In the genomic region with DNA sequence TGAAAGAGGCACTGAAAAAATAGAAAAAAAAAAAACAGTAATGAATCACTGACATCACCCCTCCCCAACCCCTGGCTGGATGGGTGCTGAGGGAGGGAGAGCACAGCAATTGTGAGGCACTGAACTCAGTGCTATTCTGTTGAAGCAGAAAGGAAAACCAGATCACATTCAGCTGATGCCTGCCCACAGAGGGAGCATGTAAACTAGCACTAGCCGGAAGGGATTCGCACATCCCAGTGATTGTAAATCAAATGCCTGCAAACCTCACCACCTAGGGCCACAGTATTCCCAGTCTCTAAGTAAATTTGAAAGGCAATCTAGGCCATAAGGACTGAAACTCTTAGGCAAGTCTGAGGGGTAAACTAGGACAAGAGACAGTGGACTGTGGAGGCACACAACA, we compare ENCODE assay signal across 1 cellular context.
TF ChIP-seq lines count a peak whose summit lies in the region.

No MANE protein-coding gene starts in this region.

TF ChIP-seq in GM23338, 12 proteins besides CTCF, POLR2A, EP300 and RAD21 (continued from another document):
- no peak for TF ChIP-seq STAT1 (IDR thresholded peaks at IDR 0.05; ENCODE audit: unreplicated experiment)
- no peak for TF ChIP-seq ETS1 (IDR thresholded peaks at IDR 0.05)
- no peak for TF ChIP-seq ZNF462 (CRISPR knock-in tag; IDR thresholded peaks at IDR 0.05)
- TF ChIP-seq POLR2AphosphoS5 (IDR thresholded peaks at IDR 0.05; ENCODE audit: low read depth), result no peak
- no peak for TF ChIP-seq EZH2 (IDR thresholded peaks at IDR 0.05; ENCODE audit: low read depth, unreplicated experiment)
- TF ChIP-seq ZNF114 (CRISPR knock-in tag; IDR thresholded peaks at IDR 0.05), result no peak
- no peak for TF ChIP-seq ZNF331 (CRISPR knock-in tag; IDR thresholded peaks at IDR 0.05; ENCODE audit: low read depth)
TF ChIP-seq in GM23338: peak in this region for 0.
